Comparison of ENCODE assay signal across 27 cellular contexts in genomic region chr2:11617984-11618707, GRCh38. TPM values are rescaled to one million over a fixed set of nuclear protein-coding genes. Genes with fewer than 3 reads are reported as not detected.
"Had no signal": no experiment of that assay in that cellular context is flagged by ENCODE, and none has a peak within 500 bp of the region (broad histone marks: within the 10 kb centered on the region; RNA-seq: fewer than 3 reads in every experiment).

No MANE protein-coding gene starts in this region.

- H3K9me3 ChIP-seq: adrenal gland, colonic mucosa, SJSA1, thoracic aorta had no signal

- FAIRE-seq: small intestine had no signal

- DNase-seq: activated CD4-positive, alpha-beta T cell treated with anti-CD3 and anti-CD28 coated beads, Interleukin-2, amount 10 ng/mL, durations not matched to agents 24 days and 14 days; activated CD8-positive, alpha-beta memory T cell treated with anti-CD3 and anti-CD28 coated beads, Interleukin-2, amount 50 U/mL, for 4 hours; activated CD8-positive, alpha-beta T cell treated with anti-CD3 and anti-CD28 coated beads for 36 hours; activated effector memory CD4-positive, alpha-beta T cell treated with Interleukin-2 at 50 U/mL for 16 hours; activated naive CD4-positive, alpha-beta T cell treated with anti-CD3 and anti-CD28 coated beads, Interleukin-2, amount 10 ng/mL, durations not matched to agents 7 days and 5 days; activated T-cell treated with anti-CD3 and anti-CD28 coated beads, Interleukin-2, amount 50 U/mL, for 4 hours; adrenal gland; colonic mucosa; endodermal cell; foreskin melanocyte; glutamatergic neuron; nephron progenitor cell; occipital lobe; small intestine; stimulated activated CD4-positive, alpha-beta T cell treated with anti-CD3 and anti-CD28 coated beads, Interleukin-15, amount 100 ng/mL, for 24 hours; stimulated activated CD4-positive, alpha-beta T cell treated with anti-CD3 and anti-CD28 coated beads, Interleukin-2, amount 100 ng/mL, for 48 hours had no signal

- H3K27ac ChIP-seq: adrenal gland, cardiac muscle cell, colonic mucosa, epithelial cell of prostate, SJSA1, thoracic aorta had no signal

- H3K4me1 ChIP-seq: adrenal gland, colonic mucosa, SJSA1 had no signal

- H3K4me3 Mint-ChIP-seq: activated CD4-positive, alpha-beta T cell treated with anti-CD3 and anti-CD28 coated beads, Interleukin-2, amount 10 ng/mL, durations not matched to agents 24 days and 14 days; activated CD8-positive, alpha-beta T cell treated with anti-CD3 and anti-CD28 coated beads for 36 hours; activated naive CD4-positive, alpha-beta T cell treated with anti-CD3 and anti-CD28 coated beads, Interleukin-2, amount 10 ng/mL, durations not matched to agents 7 days and 5 days; activated T-cell treated with anti-CD3 and anti-CD28 coated beads, Interleukin-2, amount 50 U/mL, for 4 hours; endodermal cell; nephron progenitor cell; T-helper 1 cell treated with Interleukin-12 subunit alpha and Interleukin-12 subunit beta and Interleukin-4 antibody, amounts not matched to agents 30 μg/mL and 1 μg/mL, for 36 hours had no signal

- H3K27ac Mint-ChIP-seq: activated CD4-positive, alpha-beta T cell treated with anti-CD3 and anti-CD28 coated beads, Interleukin-2, amount 10 ng/mL, durations not matched to agents 24 days and 14 days; activated CD8-positive, alpha-beta T cell treated with anti-CD3 and anti-CD28 coated beads for 36 hours; activated naive CD4-positive, alpha-beta T cell treated with anti-CD3 and anti-CD28 coated beads, Interleukin-2, amount 10 ng/mL, durations not matched to agents 7 days and 5 days; endodermal cell; T-helper 1 cell treated with Interleukin-12 subunit alpha and Interleukin-12 subunit beta and Interleukin-4 antibody, amounts not matched to agents 30 μg/mL and 1 μg/mL, for 36 hours had no signal

- ATAC-seq: activated CD8-positive, alpha-beta T cell treated with anti-CD3 and anti-CD28 coated beads for 36 hours had no signal

- H3K36me3 ChIP-seq: adrenal gland, colonic mucosa, SJSA1, thoracic aorta had no signal

- H3K27me3 Mint-ChIP-seq: activated CD4-positive, alpha-beta T cell treated with anti-CD3 and anti-CD28 coated beads, Interleukin-2, amount 10 ng/mL, durations not matched to agents 24 days and 14 days; activated CD8-positive, alpha-beta T cell treated with anti-CD3 and anti-CD28 coated beads for 36 hours; activated naive CD4-positive, alpha-beta T cell treated with anti-CD3 and anti-CD28 coated beads, Interleukin-2, amount 10 ng/mL, durations not matched to agents 7 days and 5 days; progenitor cell of endocrine pancreas had no signal

- H3K4me1 Mint-ChIP-seq: activated CD4-positive, alpha-beta T cell treated with anti-CD3 and anti-CD28 coated beads, Interleukin-2, amount 10 ng/mL, durations not matched to agents 24 days and 14 days; activated naive CD4-positive, alpha-beta T cell treated with anti-CD3 and anti-CD28 coated beads, Interleukin-2, amount 10 ng/mL, durations not matched to agents 7 days and 5 days; endodermal cell; nephron progenitor cell had no signal

- H3K9me3 Mint-ChIP-seq: activated CD4-positive, alpha-beta T cell treated with anti-CD3 and anti-CD28 coated beads, Interleukin-2, amount 10 ng/mL, durations not matched to agents 24 days and 14 days; activated CD8-positive, alpha-beta T cell treated with anti-CD3 and anti-CD28 coated beads for 36 hours; activated naive CD4-positive, alpha-beta T cell treated with anti-CD3 and anti-CD28 coated beads, Interleukin-2, amount 10 ng/mL, durations not matched to agents 7 days and 5 days; activated T-cell treated with anti-CD3 and anti-CD28 coated beads, Interleukin-2, amount 50 U/mL, for 4 hours; endodermal cell; nephron progenitor cell; T-helper 1 cell treated with Interleukin-12 subunit alpha and Interleukin-12 subunit beta and Interleukin-4 antibody, amounts not matched to agents 30 μg/mL and 1 μg/mL, for 36 hours had no signal

- H3K36me3 Mint-ChIP-seq: activated naive CD4-positive, alpha-beta T cell treated with anti-CD3 and anti-CD28 coated beads, Interleukin-2, amount 10 ng/mL, durations not matched to agents 7 days and 5 days had no signal

- H3K4me3 ChIP-seq: adrenal gland, cardiac muscle cell, colonic mucosa, SJSA1, thoracic aorta had no signal

- H3K27me3 ChIP-seq: adrenal gland, cardiac muscle cell, colonic mucosa, SJSA1 had no signal

RNA-seq across cellular contexts. Expression of gene NTSR2, which starts 51.8 kb away (rescaled TPM):
- total RNA-seq: activated CD4-positive, alpha-beta T cell treated with anti-CD3 and anti-CD28 coated beads, Interleukin-2, amount 10 ng/mL, durations not matched to agents 24 days and 14 days; activated CD8-positive, alpha-beta T cell treated with anti-CD3 and anti-CD28 coated beads for 36 hours; activated T-cell treated with anti-CD3 and anti-CD28 coated beads, Interleukin-2, amount 50 U/mL, for 4 hours; cardiac muscle cell; colonic mucosa; endodermal cell; fibroblast of lung; kidney epithelial cell; lower leg skin; mesenteric fat pad; progenitor cell of endocrine pancreas; SJSA1; thoracic aorta; urinary bladder had no signal
- polyA plus RNA-seq: cardiac muscle cell, fibroblast of lung had no signal
